ENCODE assay signal across 8 cellular contexts in the genomic region with DNA sequence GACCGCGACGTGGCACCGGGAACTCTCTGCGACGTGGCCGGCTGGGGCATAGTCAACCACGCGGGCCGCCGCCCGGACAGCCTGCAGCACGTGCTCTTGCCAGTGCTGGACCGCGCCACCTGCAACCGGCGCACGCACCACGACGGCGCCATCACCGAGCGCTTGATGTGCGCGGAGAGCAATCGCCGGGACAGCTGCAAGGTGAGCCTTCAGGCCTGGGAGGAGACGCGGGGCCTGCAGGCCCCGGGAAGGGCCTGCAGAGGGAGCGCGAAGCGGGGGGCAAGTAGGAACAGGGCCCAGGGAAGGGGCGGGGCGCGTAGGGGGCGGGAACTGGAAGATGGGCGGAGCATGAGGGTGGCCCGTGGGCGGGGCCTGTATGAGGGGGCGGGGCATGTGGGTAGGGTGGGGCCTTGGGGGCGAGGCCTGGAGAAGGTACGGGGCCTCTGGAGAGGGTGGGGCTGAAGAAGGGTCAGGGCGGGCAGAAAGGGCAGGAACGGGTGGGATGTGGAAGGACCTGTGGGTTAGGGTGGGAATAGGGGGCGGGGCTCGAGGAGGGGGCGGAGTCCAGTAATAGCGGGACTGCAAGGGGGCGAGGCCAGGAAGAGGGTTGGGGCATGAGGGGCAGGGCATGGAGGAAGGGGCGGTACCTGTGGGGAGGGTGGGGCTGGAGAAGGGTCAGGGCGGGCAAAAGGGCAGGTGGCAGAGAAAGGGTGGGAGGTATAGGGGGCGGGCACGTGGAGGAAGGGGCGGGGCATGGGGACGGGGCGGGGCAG. TPM values are rescaled to one million over a fixed set of nuclear protein-coding genes. Genes with fewer than 3 reads are reported as not detected.
DNase-seq lines count a peak whose midpoint lies in the region; ATAC-seq lines count a peak whose summit lies in the region.

No MANE protein-coding gene starts in this region.

- no peaks in the 10 kb centered on the region for H3K36me3 ChIP-seq in iPS DF 6.9 (ENCODE audit: control insufficient read depth, insufficient read depth, low read length)

- no peaks in the 10 kb centered on the region; the same call in 1 of the 2 replicates for H3K27me3 ChIP-seq in iPS DF 6.9 (ENCODE audit: control insufficient read depth, insufficient read depth, low read length)

- DNase-seq in NCI-H1436 (lab: John Stamatoyannopoulos, UW) = peak; percentile 68
- DNase-seq in NCI-H1436 treated with DMSO at 0.1 percent for 48 hours (lab: John Stamatoyannopoulos, UW) = no peak
- peak; percentile 87 for DNase-seq in OCI-M1 (lab: John Stamatoyannopoulos, UW)
- peak; percentile 65 for DNase-seq in activated T-cell treated with anti-CD3 and anti-CD28 coated beads for 48 hours (ENCODE audit: low read depth)
- peak; percentile 77 for DNase-seq in iPS DF 6.9 (ENCODE audit: low read depth, low spot score)
- peak; percentile 44 for DNase-seq in stimulated activated CD8-positive, alpha-beta memory T cell treated with anti-CD3 and anti-CD28 coated beads, Interleukin-12 subunit alpha, Interleukin-12 subunit beta, amount 100 ng/mL, for 4 hours (ENCODE audit: low read depth)
- no peak for DNase-seq in mucosa of gallbladder (ENCODE audit: low spot score)

- H3K4me3 ChIP-seq in iPS DF 6.9 (ENCODE audit: low read length) = peak overlapping the region; percentile 8; the same call in 1 of the 2 replicates

- no peak for ATAC-seq in GM21825 (IDR thresholded peaks at IDR 0.05; ENCODE audit: unreplicated experiment)

- WGBS in iPS DF 6.9 (ENCODE audit: insufficient coverage, insufficient read length) = no CpG with 5 or more reads among the region's 57 CpGs

- H3K27ac ChIP-seq in iPS DF 6.9 (ENCODE audit: low read length) = no peak overlapping the region

- H3K9me3 ChIP-seq in iPS DF 6.9 (ENCODE audit: control insufficient read depth, insufficient read depth, low read length) = no peaks in the 10 kb centered on the region

- H3K4me1 ChIP-seq in iPS DF 6.9 (ENCODE audit: control insufficient read depth, insufficient read depth, low read length) = peaks cover 8% of the 10 kb centered on the region

RNA-seq across cellular contexts. Expression of a gene that starts 2.5 kb away (rescaled TPM):
- total RNA-seq in mucosa of gallbladder = 133 TPM

RNA-seq across cellular contexts. Expression of a gene that starts 9.8 kb away (rescaled TPM):
- not detected for total RNA-seq in mucosa of gallbladder

RNA-seq across cellular contexts. Expression of a gene that starts 21.1 kb away (rescaled TPM):
- not detected for total RNA-seq in mucosa of gallbladder

RNA-seq across cellular contexts. Expression of a gene that starts 31.0 kb away (rescaled TPM):
- total RNA-seq in mucosa of gallbladder = 66.9 TPM

RNA-seq across cellular contexts. Expression of a gene that starts 31.3 kb away (rescaled TPM):
- not detected for total RNA-seq in mucosa of gallbladder

Comparison
In these comparisons a context has a peak if more than half of its experiments do, and no peak if none do; other contexts are left out.
1. DNase-seq: peak in NCI-H1436 (single experiment), OCI-M1 (single experiment), activated T-cell treated with anti-CD3 and anti-CD28 coated beads for 48 hours (single experiment), iPS DF 6.9 (single experiment) and stimulated activated CD8-positive, alpha-beta memory T cell treated with anti-CD3 and anti-CD28 coated beads, Interleukin-12 subunit alpha, Interleukin-12 subunit beta, amount 100 ng/mL, for 4 hours (single experiment); none in NCI-H1436 treated with DMSO at 0.1 percent for 48 hours (single experiment) and mucosa of gallbladder (single experiment).